ENCODE assay signal across 11 cellular contexts in the genomic region with DNA sequence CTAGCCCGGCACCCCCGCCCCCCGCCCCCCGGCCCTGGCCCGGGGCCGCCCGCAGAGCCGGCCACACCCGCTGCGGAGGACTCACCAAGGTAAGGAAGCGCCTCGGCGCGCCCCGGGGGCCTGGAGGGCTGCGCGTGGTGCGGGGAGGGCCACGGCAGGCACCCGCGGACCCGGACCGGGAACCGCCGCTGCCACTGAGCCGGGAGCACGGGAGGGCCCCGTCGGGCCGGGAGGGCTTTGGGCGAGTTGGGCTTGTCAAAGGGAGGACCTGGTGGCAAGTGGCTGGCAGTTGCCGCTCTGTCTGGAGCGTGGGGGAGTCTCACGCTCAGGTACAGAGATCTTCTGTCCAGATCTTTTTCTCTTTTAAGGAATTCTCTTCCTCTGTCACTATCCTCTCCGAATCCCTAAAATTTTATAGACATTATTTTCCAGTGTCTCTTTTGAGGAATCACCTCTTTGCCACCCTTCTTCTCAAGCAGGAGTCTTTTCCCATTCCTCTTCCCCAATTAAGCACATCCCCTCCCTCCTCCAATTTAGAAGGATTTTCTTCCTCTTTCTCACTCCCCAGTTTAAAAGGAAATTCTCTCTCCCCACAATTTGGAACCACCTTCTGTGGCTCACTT. TPM values are rescaled to one million over a fixed set of nuclear protein-coding genes. Genes with fewer than 3 reads are reported as not detected.
A peak's percentile ranks its signal among the peaks of the same experiment; 100 is the strongest.
DNase-seq lines count a peak whose midpoint lies in the region; ATAC-seq and TF ChIP-seq lines count a peak whose summit lies in the region.
"Had no signal": no experiment of that assay in that cellular context is flagged by ENCODE, and none has a peak within 500 bp of the region (broad histone marks: within the 10 kb centered on the region; RNA-seq: fewer than 3 reads in every experiment).

No MANE protein-coding gene starts in this region.

- peaks cover 1% of the 10 kb centered on the region for H3K36me3 Mint-ChIP-seq in central memory CD8-positive, alpha-beta T cell (ENCODE audit: insufficient read depth)
- peaks cover 2% of the 10 kb centered on the region for H3K36me3 Mint-ChIP-seq in osteocyte (ENCODE audit: unreplicated experiment)

- peaks cover 98% of the 10 kb centered on the region for H3K27me3 Mint-ChIP-seq in central memory CD8-positive, alpha-beta T cell
- H3K27me3 Mint-ChIP-seq in osteocyte (ENCODE audit: unreplicated experiment): peaks cover 90% of the 10 kb centered on the region

- H3K27ac Mint-ChIP-seq in central memory CD8-positive, alpha-beta T cell (ENCODE audit: low read depth): no peak overlapping the region
- H3K27ac Mint-ChIP-seq in osteocyte (ENCODE audit: unreplicated experiment): no peak overlapping the region

- no peak for TF ChIP-seq POLR2A in NB4 (IDR thresholded peaks at IDR 0.05; ENCODE audit: extremely low read depth, insufficient read length)

- H3K4me3 Mint-ChIP-seq in central memory CD8-positive, alpha-beta T cell: peak overlapping the region; percentile 65
- H3K4me3 Mint-ChIP-seq in osteocyte (ENCODE audit: unreplicated experiment): peak overlapping the region; percentile 61

- peaks cover 29% of the 10 kb centered on the region for H3K4me1 Mint-ChIP-seq in central memory CD8-positive, alpha-beta T cell
- peaks cover 27% of the 10 kb centered on the region for H3K4me1 Mint-ChIP-seq in osteocyte (ENCODE audit: unreplicated experiment)

- ATAC-seq in central memory CD8-positive, alpha-beta T cell (replicated peaks; ENCODE audit: extremely low read depth, poor library complexity, severe bottlenecking): no peak
- no peak for ATAC-seq in HG02970 (IDR thresholded peaks at IDR 0.05; ENCODE audit: low FRiP score, unreplicated experiment)
- ATAC-seq: sciatic nerve had no signal

- H3K4me3 ChIP-seq in NB4 (ENCODE audit: low read depth, low read length): no peak overlapping the region

- DNase-seq in NCI-H345 (lab: John Stamatoyannopoulos, UW) (peak; percentile 39), NCI-H345 treated with DMSO at 0.1 percent for 48 hours (lab: John Stamatoyannopoulos, UW; ENCODE audit: unreplicated experiment) (no peak), NB4 (ENCODE audit: low read depth) (peak; percentile 8), osteocyte (ENCODE audit: extremely low spot score, unreplicated experiment) (no peak), putamen (ENCODE audit: low spot score) (no peak), OCI-M2 (lab: John Stamatoyannopoulos, UW; ENCODE audit: unreplicated experiment) (no peak)
- no peak for DNase-seq in central memory CD8-positive, alpha-beta T cell (ENCODE audit: low spot score in 2 of 2)
- DNase-seq: activated gamma-delta T cell, NCI-H187 treated with DMSO at 0.1 percent for 48 hours had no signal

- TF ChIP-seq CTCF in NB4 (IDR thresholded peaks at IDR 0.05; ENCODE audit: low read depth, low read length): no peak
- TF ChIP-seq CTCF in osteocyte (IDR thresholded peaks at IDR 0.05): no peak

- H3K9me3 Mint-ChIP-seq in central memory CD8-positive, alpha-beta T cell: no peaks in the 10 kb centered on the region
- no peaks in the 10 kb centered on the region for H3K9me3 Mint-ChIP-seq in osteocyte (ENCODE audit: unreplicated experiment)

RNA-seq across cellular contexts. Expression of a gene that starts 11.3 kb away (rescaled TPM):
- not detected in 2 replicates for total RNA-seq in osteocyte
- total RNA-seq: sciatic nerve had no signal

Comparison
In these comparisons a context has a peak if more than half of its experiments do, and no peak if none do; other contexts are left out.
1. DNase-seq: peak in NCI-H345 (single experiment) and NB4 (single experiment); none in NCI-H345 treated with DMSO at 0.1 percent for 48 hours (single experiment), central memory CD8-positive, alpha-beta T cell (0 of 2), osteocyte (single experiment), putamen (single experiment) and OCI-M2 (single experiment).